In genomic region chr5:15783734-15784133, GRCh38 we compare ENCODE assay signal across 21 cellular contexts.
"Had no signal": no experiment of that assay in that cellular context is flagged by ENCODE, and none has a peak within 500 bp of the region (broad histone marks: within the 10 kb centered on the region; RNA-seq: fewer than 3 reads in every experiment).

No MANE protein-coding gene starts in this region.

- H3K27me3 ChIP-seq: MG63, SJCRH30 had no signal

- H3K4me3 ChIP-seq: MG63, SJCRH30 had no signal

- H3K9me3 ChIP-seq: MG63, SJCRH30 had no signal

- FAIRE-seq: HTR-8/SVneo, RCC 7860 had no signal

- DNase-seq: Karpas-422, KG1, MG63, NCI-H1092, NCI-H1105 treated with DMSO at 0.1 percent for 48 hours, NCI-H1417 treated with DMSO at 0.1 percent for 48 hours, NCI-H146, NCI-H187, NCI-H2029, NCI-H2081 treated with DMSO at 0.1 percent for 48 hours, NCI-H2227 treated with DMSO at 0.1 percent for 48 hours, NCI-H526, NCI-H82, RPMI8226, SHP77 treated with DMSO at 0.1 percent for 48 hours, SJCRH30, T-helper 2 cell had no signal

- H3K27ac ChIP-seq: HL-60 had no signal

- ATAC-seq: SK-N-SH treated with all-trans-retinoic acid at 6 μM for 48 hours had no signal

- H3K36me3 ChIP-seq: MG63, SJCRH30 had no signal
